ENCODE assay signal across 1 cellular context in the genomic region with DNA sequence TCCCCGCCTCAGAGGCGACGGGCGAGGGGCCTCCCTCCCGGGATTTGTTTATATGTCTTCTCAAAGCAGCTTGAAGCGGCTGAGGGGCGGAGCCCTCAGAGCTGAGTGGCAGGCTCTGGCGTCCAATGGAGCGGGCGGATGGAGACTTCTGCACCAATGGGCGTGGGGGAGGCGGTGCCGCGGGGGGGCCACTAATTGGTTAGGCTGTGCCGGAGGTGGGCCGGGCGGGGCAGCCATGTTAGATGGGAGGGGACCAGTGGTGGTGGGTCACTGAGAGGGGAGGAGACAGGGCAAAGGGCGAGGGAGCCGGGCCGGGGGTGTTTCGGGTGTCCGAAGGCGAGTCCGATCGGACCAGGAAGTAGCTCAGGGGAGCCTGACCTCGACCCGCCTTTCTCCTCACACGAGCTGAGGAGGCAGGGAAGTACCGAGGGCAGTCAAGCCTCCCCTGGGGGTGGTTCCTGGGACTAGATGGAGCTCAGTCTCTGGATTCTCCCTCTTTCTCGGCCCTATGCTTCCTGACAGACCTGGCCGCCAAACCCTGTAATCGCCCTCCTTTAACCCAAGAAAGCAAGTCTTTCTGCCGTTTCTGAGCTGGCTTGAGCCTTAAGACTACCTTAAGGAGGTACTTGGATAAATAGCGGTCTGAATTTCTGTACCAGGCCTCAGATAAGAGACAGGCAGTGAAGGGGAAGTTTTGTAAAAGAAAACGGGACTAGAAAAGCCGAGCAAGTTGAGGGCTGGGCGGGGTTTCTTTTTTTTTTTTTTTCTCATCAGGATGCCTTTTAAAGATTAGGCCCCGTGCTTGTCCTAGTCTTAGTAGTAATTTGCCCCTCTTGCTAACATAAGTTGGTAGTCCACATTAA.
A peak's percentile ranks its signal among the peaks of the same experiment; 100 is the strongest.
TF ChIP-seq lines count a peak whose summit lies in the region.

No MANE protein-coding gene starts in this region.

TF ChIP-seq in HEK293, 187 proteins besides CTCF, POLR2A, EP300 and RAD21 (continued from another document):
- TF ChIP-seq, protein P1, sequence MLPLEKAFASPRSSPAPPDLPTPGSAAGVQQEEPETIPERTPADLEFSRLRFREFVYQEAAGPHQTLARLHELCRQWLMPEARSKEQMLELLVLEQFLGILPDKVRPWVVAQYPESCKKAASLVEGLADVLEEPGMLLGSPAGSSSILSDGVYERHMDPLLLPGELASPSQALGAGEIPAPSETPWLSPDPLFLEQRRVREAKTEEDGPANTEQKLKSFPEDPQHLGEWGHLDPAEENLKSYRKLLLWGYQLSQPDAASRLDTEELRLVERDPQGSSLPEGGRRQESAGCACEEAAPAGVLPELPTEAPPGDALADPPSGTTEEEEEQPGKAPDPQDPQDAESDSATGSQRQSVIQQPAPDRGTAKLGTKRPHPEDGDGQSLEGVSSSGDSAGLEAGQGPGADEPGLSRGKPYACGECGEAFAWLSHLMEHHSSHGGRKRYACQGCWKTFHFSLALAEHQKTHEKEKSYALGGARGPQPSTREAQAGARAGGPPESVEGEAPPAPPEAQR (tag by site-specific recombination; IDR thresholded peaks at IDR 0.05) = no peak; the same call in 1 of the 2 replicates
- peak; percentile 55 for TF ChIP-seq ZIC2 (tag by site-specific recombination; IDR thresholded peaks at IDR 0.05)
- TF ChIP-seq ZNF202 (tag by site-specific recombination; IDR thresholded peaks at IDR 0.05; ENCODE audit: borderline replicate concordance) = no peak
- no peak for TF ChIP-seq ZNF544 (tag by site-specific recombination; IDR thresholded peaks at IDR 0.05)
- no peak for TF ChIP-seq ZBTB1 (tag by site-specific recombination; IDR thresholded peaks at IDR 0.05)
- TF ChIP-seq, protein P2, sequence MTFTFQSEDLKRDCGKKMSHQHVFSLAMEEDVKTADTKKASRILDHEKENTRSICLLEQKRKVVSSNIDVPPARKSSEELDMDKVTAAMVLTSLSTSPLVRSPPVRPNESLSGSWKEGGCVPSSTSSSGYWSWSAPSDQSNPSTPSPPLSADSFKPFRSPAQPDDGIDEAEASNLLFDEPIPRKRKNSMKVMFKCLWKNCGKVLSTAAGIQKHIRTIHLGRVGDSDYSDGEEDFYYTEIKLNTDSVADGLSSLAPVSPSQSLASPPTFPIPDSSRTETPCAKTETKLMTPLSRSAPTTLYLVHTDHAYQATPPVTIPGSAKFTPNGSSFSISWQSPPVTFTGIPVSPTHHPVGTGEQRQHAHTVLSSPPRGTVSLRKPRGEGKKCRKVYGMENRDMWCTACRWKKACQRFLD (tag by site-specific recombination; IDR thresholded peaks at IDR 0.05) = no peak
- TF ChIP-seq ZNF239 (tag by site-specific recombination; IDR thresholded peaks at IDR 0.05) = no peak
- TF ChIP-seq, protein P3, sequence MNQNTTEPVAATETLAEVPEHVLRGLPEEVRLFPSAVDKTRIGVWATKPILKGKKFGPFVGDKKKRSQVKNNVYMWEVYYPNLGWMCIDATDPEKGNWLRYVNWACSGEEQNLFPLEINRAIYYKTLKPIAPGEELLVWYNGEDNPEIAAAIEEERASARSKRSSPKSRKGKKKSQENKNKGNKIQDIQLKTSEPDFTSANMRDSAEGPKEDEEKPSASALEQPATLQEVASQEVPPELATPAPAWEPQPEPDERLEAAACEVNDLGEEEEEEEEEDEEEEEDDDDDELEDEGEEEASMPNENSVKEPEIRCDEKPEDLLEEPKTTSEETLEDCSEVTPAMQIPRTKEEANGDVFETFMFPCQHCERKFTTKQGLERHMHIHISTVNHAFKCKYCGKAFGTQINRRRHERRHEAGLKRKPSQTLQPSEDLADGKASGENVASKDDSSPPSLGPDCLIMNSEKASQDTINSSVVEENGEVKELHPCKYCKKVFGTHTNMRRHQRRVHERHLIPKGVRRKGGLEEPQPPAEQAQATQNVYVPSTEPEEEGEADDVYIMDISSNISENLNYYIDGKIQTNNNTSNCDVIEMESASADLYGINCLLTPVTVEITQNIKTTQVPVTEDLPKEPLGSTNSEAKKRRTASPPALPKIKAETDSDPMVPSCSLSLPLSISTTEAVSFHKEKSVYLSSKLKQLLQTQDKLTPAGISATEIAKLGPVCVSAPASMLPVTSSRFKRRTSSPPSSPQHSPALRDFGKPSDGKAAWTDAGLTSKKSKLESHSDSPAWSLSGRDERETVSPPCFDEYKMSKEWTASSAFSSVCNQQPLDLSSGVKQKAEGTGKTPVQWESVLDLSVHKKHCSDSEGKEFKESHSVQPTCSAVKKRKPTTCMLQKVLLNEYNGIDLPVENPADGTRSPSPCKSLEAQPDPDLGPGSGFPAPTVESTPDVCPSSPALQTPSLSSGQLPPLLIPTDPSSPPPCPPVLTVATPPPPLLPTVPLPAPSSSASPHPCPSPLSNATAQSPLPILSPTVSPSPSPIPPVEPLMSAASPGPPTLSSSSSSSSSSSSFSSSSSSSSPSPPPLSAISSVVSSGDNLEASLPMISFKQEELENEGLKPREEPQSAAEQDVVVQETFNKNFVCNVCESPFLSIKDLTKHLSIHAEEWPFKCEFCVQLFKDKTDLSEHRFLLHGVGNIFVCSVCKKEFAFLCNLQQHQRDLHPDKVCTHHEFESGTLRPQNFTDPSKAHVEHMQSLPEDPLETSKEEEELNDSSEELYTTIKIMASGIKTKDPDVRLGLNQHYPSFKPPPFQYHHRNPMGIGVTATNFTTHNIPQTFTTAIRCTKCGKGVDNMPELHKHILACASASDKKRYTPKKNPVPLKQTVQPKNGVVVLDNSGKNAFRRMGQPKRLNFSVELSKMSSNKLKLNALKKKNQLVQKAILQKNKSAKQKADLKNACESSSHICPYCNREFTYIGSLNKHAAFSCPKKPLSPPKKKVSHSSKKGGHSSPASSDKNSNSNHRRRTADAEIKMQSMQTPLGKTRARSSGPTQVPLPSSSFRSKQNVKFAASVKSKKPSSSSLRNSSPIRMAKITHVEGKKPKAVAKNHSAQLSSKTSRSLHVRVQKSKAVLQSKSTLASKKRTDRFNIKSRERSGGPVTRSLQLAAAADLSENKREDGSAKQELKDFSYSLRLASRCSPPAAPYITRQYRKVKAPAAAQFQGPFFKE (tag by site-specific recombination; IDR thresholded peaks at IDR 0.05; ENCODE audit: borderline replicate concordance) = no peak
- no peak for TF ChIP-seq ZNF37A (tag by site-specific recombination; IDR thresholded peaks at IDR 0.05)
- TF ChIP-seq ZNF16 (tag by site-specific recombination; IDR thresholded peaks at IDR 0.05; ENCODE audit: low read depth) = no peak
- TF ChIP-seq ZNF223 (tag by site-specific recombination; IDR thresholded peaks at IDR 0.05) = no peak
- TF ChIP-seq ZNF2 (tag by site-specific recombination; IDR thresholded peaks at IDR 0.05) = 0 out of 2 replicates have a peak, but pooled peaks have one; percentile 34
- peak; percentile 92 for TF ChIP-seq BCL11B (tag by site-specific recombination; IDR thresholded peaks at IDR 0.05; ENCODE audit: low read depth)
- peak; percentile 93 for TF ChIP-seq ZNF335 (tag by site-specific recombination; conservative IDR thresholded peaks at IDR 0.05)
- no peak for TF ChIP-seq ZNF521 (tag by site-specific recombination; IDR thresholded peaks at IDR 0.05)
